13 cellular contexts compared by ENCODE assay signal in genomic region chr4:102308032-102308799, GRCh38. TPM values are rescaled to one million over a fixed set of nuclear protein-coding genes. Genes with fewer than 3 reads are reported as not detected.
DNase-seq lines count a peak whose midpoint lies in the region; ATAC-seq and TF ChIP-seq lines count a peak whose summit lies in the region.
"Had no signal": no experiment of that assay in that cellular context is flagged by ENCODE, and none has a peak within 500 bp of the region (broad histone marks: within the 10 kb centered on the region; RNA-seq: fewer than 3 reads in every experiment).

No MANE protein-coding gene starts in this region.

- 67 to 76% (median 73%) methylated on average over 1 of the region's 1 CpG for WGBS in ovary, 3 donors

- H3K9me3 Mint-ChIP-seq in activated CD8-positive, alpha-beta T cell treated with anti-CD3 and anti-CD28 coated beads, Interleukin-2, amount 10 ng/mL, durations not matched to agents 7 days and 5 days (ENCODE audit: insufficient read depth): no peaks in the 10 kb centered on the region
- H3K9me3 Mint-ChIP-seq: activated B cell treated with CpG ODN at 0.5 μM for 24 hours; activated naive CD4-positive, alpha-beta T cell treated with anti-CD3 and anti-CD28 coated beads, Interleukin-2, amount 50 U/mL, for 72 hours; nephron progenitor cell had no signal

- ATAC-seq in HG03520 (IDR thresholded peaks at IDR 0.05; ENCODE audit: unreplicated experiment): peak; percentile 47
- no peak for ATAC-seq in activated CD8-positive, alpha-beta T cell treated with anti-CD3 and anti-CD28 coated beads, Interleukin-2, amount 10 ng/mL, durations not matched to agents 7 days and 5 days
- ATAC-seq in mucosa of descending colon: peak; percentile 24
- ATAC-seq: activated naive CD4-positive, alpha-beta T cell treated with anti-CD3 and anti-CD28 coated beads, Interleukin-2, amount 50 U/mL, for 72 hours had no signal

- H3K27me3 Mint-ChIP-seq in activated CD8-positive, alpha-beta T cell treated with anti-CD3 and anti-CD28 coated beads, Interleukin-2, amount 10 ng/mL, durations not matched to agents 7 days and 5 days (ENCODE audit: low read depth): no peaks in the 10 kb centered on the region
- H3K27me3 Mint-ChIP-seq: activated B cell treated with CpG ODN at 0.5 μM for 24 hours had no signal

- H3K4me3 Mint-ChIP-seq in activated CD8-positive, alpha-beta T cell treated with anti-CD3 and anti-CD28 coated beads, Interleukin-2, amount 10 ng/mL, durations not matched to agents 7 days and 5 days: no peak overlapping the region
- H3K4me3 Mint-ChIP-seq: activated B cell treated with CpG ODN at 0.5 μM for 24 hours, nephron progenitor cell had no signal

- peak overlapping the region; percentile 32 for H3K27ac Mint-ChIP-seq in activated CD8-positive, alpha-beta T cell treated with anti-CD3 and anti-CD28 coated beads, Interleukin-2, amount 10 ng/mL, durations not matched to agents 7 days and 5 days
- H3K27ac Mint-ChIP-seq: activated B cell treated with CpG ODN at 0.5 μM for 24 hours, nephron progenitor cell had no signal

- DNase-seq in NCI-H2171 treated with DMSO at 0.1 percent for 48 hours (lab: John Stamatoyannopoulos, UW) (peak; percentile 43), NCI-H2171 (lab: John Stamatoyannopoulos, UW) (no peak), mucosa of descending colon (no peak), ovary (no peak), Peyer's patch (no peak), NCI-H187 treated with DMSO at 0.1 percent for 48 hours (lab: John Stamatoyannopoulos, UW) (no peak)
- no peak for DNase-seq in activated CD8-positive, alpha-beta T cell treated with anti-CD3 and anti-CD28 coated beads, Interleukin-2, amount 10 ng/mL, durations not matched to agents 7 days and 5 days
- DNase-seq: activated B cell treated with CpG ODN at 0.5 μM for 24 hours; effector CD8-positive, alpha-beta T cell; nephron progenitor cell had no signal

- peaks cover 16% of the 10 kb centered on the region for H3K4me1 Mint-ChIP-seq in activated CD8-positive, alpha-beta T cell treated with anti-CD3 and anti-CD28 coated beads, Interleukin-2, amount 10 ng/mL, durations not matched to agents 7 days and 5 days (ENCODE audit: low read depth)

- H3K4me3 ChIP-seq in mucosa of descending colon (no peak overlapping the region), ovary (no peak overlapping the region), Peyer's patch (no peak overlapping the region)
- H3K4me3 ChIP-seq: thoracic aorta had no signal

- no peak for TF ChIP-seq EP300 in ovary (IDR thresholded peaks at IDR 0.05)

- H3K36me3 Mint-ChIP-seq in activated CD8-positive, alpha-beta T cell treated with anti-CD3 and anti-CD28 coated beads, Interleukin-2, amount 10 ng/mL, durations not matched to agents 7 days and 5 days (ENCODE audit: low read depth): peaks cover 41% of the 10 kb centered on the region
- H3K36me3 Mint-ChIP-seq: activated naive CD4-positive, alpha-beta T cell treated with anti-CD3 and anti-CD28 coated beads, Interleukin-2, amount 50 U/mL, for 72 hours had no signal

- intact Hi-C loops in mucosa of descending colon (cut with DNase I, micrococcal nuclease) (no loop called here), ovary (cut with DNase I) (no loop called here)

- no peaks in the 10 kb centered on the region for H3K9me3 ChIP-seq in mucosa of descending colon
- no peaks in the 10 kb centered on the region for H3K9me3 ChIP-seq in ovary
- H3K9me3 ChIP-seq in Peyer's patch: no peaks in the 10 kb centered on the region
- H3K9me3 ChIP-seq: thoracic aorta had no signal

- no peaks in the 10 kb centered on the region for H3K27me3 ChIP-seq in ovary
- no peaks in the 10 kb centered on the region for H3K27me3 ChIP-seq in Peyer's patch

- CTCF ChIA-PET in activated CD8-positive, alpha-beta T cell treated with anti-CD3 and anti-CD28 coated beads, Interleukin-2, amount 10 ng/mL, durations not matched to agents 7 days and 5 days (lab: Charles Lee): interaction anchor here (1.4 to 1.6 kb wide), 2 partner anchors 8 to 318 kb away, joined by 4 to 8 read pairs; no protein-coding TSS in a partner anchor

- H3K4me1 ChIP-seq in mucosa of descending colon (ENCODE audit: low read depth): no peaks in the 10 kb centered on the region
- no peaks in the 10 kb centered on the region for H3K4me1 ChIP-seq in ovary (ENCODE audit: insufficient read depth)
- no peaks in the 10 kb centered on the region for H3K4me1 ChIP-seq in Peyer's patch

- H3K27ac ChIP-seq in ovary (no peak overlapping the region), Peyer's patch (no peak overlapping the region)
- H3K27ac ChIP-seq: thoracic aorta had no signal

- TF ChIP-seq POLR2A in ovary (IDR thresholded peaks at IDR 0.05): no peak
- TF ChIP-seq POLR2A in Peyer's patch (IDR thresholded peaks at IDR 0.05): no peak

- H3K36me3 ChIP-seq in mucosa of descending colon (ENCODE audit: low read depth) (no peaks in the 10 kb centered on the region), ovary (no peaks in the 10 kb centered on the region), Peyer's patch (no peaks in the 10 kb centered on the region)
- H3K36me3 ChIP-seq: thoracic aorta had no signal

- POLR2A ChIA-PET in activated CD8-positive, alpha-beta T cell treated with anti-CD3 and anti-CD28 coated beads, Interleukin-2, amount 10 ng/mL, durations not matched to agents 7 days and 5 days (lab: Charles Lee): interaction anchor here (1.1 kb wide), 1 partner anchor 14 kb away, joined by 4 read pairs; no protein-coding TSS in a partner anchor

- TF ChIP-seq CTCF in mucosa of descending colon (IDR thresholded peaks at IDR 0.05) (no peak), ovary (IDR thresholded peaks at IDR 0.05) (no peak), Peyer's patch (IDR thresholded peaks at IDR 0.05) (no peak)

RNA-seq across cellular contexts. Expression of gene SLC39A8, which starts 37.1 kb away (rescaled TPM):
- 10 to 100 TPM; 79.6 to 83.0 TPM for total RNA-seq in activated CD8-positive, alpha-beta T cell treated with anti-CD3 and anti-CD28 coated beads, Interleukin-2, amount 10 ng/mL, durations not matched to agents 7 days and 5 days
- total RNA-seq in mucosa of descending colon (100 to 1,000 TPM in 1 of 3 donors, 10 to 100 TPM in 2; 35.1 to 121 (median 83.5) TPM), ovary (10 to 100 TPM; 15.6 to 28.7 (median 22.0) TPM), Peyer's patch (10 to 100 TPM in 1 of 4 donors, 1 to 10 TPM in 3; 9.1 to 12.1 (median 9.5) TPM)
- polyA plus RNA-seq in ovary: 10 to 100 TPM; 11.5 to 14.1 TPM
